ENCODE assay signal across 2 cellular contexts in the genomic region with DNA sequence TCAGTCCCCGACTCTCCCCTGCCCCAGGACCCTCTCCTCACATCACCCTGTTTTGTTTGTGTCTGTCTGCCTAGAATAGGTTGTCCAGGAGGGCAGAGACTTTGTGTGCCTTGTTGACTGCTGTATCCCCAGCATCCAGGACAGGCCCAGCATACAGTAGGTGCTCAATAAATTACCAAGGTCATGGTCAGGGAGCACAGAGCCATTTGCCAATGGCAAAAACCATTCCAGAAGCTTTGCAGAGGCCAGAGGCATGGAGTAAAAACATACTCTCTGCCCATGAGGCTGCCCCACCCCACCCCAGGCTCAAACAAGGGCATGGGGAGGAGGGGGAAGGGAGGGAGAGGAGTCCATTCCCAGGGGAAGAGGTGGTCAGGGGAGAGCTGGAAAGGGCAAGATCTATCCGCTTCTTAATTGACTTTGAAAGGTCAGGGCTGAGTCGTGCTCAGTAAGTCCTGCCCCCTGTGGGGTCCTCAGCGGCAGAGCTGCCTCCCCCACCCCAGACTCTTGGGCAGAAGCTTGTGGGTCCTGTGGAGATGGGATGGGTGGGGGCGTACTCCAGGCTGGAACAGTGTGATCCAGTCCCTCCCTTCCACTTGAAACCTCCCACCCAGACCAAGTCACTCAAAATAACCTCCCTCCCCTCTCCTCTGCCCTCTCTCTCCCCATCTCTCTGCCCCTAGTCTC.
TF ChIP-seq lines count a peak whose summit lies in the region.

No MANE protein-coding gene starts in this region.

TF ChIP-seq in SK-N-SH, 30 proteins besides CTCF, POLR2A, EP300 and RAD21 (continued from another document):
- TF ChIP-seq, protein P1, sequence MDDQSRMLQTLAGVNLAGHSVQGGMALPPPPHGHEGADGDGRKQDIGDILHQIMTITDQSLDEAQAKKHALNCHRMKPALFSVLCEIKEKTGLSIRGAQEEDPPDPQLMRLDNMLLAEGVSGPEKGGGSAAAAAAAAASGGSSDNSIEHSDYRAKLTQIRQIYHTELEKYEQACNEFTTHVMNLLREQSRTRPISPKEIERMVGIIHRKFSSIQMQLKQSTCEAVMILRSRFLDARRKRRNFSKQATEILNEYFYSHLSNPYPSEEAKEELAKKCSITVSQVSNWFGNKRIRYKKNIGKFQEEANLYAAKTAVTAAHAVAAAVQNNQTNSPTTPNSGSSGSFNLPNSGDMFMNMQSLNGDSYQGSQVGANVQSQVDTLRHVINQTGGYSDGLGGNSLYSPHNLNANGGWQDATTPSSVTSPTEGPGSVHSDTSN (IDR thresholded peaks at IDR 0.05) = no peak
- TF ChIP-seq NFIC (IDR thresholded peaks at IDR 0.05; ENCODE audit: borderline replicate concordance) (no peak), TCF12 (IDR thresholded peaks at IDR 0.05) (no peak), FOXJ3 (CRISPR knock-in tag; IDR thresholded peaks at IDR 0.05) (no peak), MEF2A (IDR thresholded peaks at IDR 0.05; ENCODE audit: borderline replicate concordance, low read depth) (no peak), JUND (IDR thresholded peaks at IDR 0.05) (no peak), RCOR1 (IDR thresholded peaks at IDR 0.05; ENCODE audit: low read length) (no peak), GATA2 (CRISPR knock-in tag; IDR thresholded peaks at IDR 0.05) (no peak), SIN3A (IDR thresholded peaks at IDR 0.05; ENCODE audit: borderline replicate concordance, low read depth, low read length) (no peak), GABPA (IDR thresholded peaks at IDR 0.05; ENCODE audit: low read depth) (no peak), SMC3 (IDR thresholded peaks at IDR 0.05; ENCODE audit: low read depth, low read length) (no peak)
- TF ChIP-seq, protein P2, sequence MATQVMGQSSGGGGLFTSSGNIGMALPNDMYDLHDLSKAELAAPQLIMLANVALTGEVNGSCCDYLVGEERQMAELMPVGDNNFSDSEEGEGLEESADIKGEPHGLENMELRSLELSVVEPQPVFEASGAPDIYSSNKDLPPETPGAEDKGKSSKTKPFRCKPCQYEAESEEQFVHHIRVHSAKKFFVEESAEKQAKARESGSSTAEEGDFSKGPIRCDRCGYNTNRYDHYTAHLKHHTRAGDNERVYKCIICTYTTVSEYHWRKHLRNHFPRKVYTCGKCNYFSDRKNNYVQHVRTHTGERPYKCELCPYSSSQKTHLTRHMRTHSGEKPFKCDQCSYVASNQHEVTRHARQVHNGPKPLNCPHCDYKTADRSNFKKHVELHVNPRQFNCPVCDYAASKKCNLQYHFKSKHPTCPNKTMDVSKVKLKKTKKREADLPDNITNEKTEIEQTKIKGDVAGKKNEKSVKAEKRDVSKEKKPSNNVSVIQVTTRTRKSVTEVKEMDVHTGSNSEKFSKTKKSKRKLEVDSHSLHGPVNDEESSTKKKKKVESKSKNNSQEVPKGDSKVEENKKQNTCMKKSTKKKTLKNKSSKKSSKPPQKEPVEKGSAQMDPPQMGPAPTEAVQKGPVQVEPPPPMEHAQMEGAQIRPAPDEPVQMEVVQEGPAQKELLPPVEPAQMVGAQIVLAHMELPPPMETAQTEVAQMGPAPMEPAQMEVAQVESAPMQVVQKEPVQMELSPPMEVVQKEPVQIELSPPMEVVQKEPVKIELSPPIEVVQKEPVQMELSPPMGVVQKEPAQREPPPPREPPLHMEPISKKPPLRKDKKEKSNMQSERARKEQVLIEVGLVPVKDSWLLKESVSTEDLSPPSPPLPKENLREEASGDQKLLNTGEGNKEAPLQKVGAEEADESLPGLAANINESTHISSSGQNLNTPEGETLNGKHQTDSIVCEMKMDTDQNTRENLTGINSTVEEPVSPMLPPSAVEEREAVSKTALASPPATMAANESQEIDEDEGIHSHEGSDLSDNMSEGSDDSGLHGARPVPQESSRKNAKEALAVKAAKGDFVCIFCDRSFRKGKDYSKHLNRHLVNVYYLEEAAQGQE (IDR thresholded peaks at IDR 0.05; ENCODE audit: low read depth, low read length) = no peak
- TF ChIP-seq, protein P3, sequence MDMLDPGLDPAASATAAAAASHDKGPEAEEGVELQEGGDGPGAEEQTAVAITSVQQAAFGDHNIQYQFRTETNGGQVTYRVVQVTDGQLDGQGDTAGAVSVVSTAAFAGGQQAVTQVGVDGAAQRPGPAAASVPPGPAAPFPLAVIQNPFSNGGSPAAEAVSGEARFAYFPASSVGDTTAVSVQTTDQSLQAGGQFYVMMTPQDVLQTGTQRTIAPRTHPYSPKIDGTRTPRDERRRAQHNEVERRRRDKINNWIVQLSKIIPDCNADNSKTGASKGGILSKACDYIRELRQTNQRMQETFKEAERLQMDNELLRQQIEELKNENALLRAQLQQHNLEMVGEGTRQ (IDR thresholded peaks at IDR 0.05; ENCODE audit: borderline replicate concordance, low read depth, low read length) = no peak
- TF ChIP-seq, protein P4, sequence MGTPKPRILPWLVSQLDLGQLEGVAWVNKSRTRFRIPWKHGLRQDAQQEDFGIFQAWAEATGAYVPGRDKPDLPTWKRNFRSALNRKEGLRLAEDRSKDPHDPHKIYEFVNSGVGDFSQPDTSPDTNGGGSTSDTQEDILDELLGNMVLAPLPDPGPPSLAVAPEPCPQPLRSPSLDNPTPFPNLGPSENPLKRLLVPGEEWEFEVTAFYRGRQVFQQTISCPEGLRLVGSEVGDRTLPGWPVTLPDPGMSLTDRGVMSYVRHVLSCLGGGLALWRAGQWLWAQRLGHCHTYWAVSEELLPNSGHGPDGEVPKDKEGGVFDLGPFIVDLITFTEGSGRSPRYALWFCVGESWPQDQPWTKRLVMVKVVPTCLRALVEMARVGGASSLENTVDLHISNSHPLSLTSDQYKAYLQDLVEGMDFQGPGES (IDR thresholded peaks at IDR 0.05; ENCODE audit: low read depth, low read length) = no peak
TF ChIP-seq in SK-N-SH: peak in this region for 0.

TF ChIP-seq in SK-N-SH treated with all-trans-retinoic acid at 6 μM for 48 hours, 23 proteins besides CTCF, POLR2A, EP300 and RAD21 (continued from another document):
- TF ChIP-seq, protein P5, sequence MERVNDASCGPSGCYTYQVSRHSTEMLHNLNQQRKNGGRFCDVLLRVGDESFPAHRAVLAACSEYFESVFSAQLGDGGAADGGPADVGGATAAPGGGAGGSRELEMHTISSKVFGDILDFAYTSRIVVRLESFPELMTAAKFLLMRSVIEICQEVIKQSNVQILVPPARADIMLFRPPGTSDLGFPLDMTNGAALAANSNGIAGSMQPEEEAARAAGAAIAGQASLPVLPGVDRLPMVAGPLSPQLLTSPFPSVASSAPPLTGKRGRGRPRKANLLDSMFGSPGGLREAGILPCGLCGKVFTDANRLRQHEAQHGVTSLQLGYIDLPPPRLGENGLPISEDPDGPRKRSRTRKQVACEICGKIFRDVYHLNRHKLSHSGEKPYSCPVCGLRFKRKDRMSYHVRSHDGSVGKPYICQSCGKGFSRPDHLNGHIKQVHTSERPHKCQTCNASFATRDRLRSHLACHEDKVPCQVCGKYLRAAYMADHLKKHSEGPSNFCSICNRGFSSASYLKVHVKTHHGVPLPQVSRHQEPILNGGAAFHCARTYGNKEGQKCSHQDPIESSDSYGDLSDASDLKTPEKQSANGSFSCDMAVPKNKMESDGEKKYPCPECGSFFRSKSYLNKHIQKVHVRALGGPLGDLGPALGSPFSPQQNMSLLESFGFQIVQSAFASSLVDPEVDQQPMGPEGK (CRISPR knock-in tag; IDR thresholded peaks at IDR 0.05; ENCODE audit: borderline replicate concordance) = no peak
- TF ChIP-seq ZC3H10 (CRISPR knock-in tag; IDR thresholded peaks at IDR 0.05) = no peak
- TF ChIP-seq, protein P6, sequence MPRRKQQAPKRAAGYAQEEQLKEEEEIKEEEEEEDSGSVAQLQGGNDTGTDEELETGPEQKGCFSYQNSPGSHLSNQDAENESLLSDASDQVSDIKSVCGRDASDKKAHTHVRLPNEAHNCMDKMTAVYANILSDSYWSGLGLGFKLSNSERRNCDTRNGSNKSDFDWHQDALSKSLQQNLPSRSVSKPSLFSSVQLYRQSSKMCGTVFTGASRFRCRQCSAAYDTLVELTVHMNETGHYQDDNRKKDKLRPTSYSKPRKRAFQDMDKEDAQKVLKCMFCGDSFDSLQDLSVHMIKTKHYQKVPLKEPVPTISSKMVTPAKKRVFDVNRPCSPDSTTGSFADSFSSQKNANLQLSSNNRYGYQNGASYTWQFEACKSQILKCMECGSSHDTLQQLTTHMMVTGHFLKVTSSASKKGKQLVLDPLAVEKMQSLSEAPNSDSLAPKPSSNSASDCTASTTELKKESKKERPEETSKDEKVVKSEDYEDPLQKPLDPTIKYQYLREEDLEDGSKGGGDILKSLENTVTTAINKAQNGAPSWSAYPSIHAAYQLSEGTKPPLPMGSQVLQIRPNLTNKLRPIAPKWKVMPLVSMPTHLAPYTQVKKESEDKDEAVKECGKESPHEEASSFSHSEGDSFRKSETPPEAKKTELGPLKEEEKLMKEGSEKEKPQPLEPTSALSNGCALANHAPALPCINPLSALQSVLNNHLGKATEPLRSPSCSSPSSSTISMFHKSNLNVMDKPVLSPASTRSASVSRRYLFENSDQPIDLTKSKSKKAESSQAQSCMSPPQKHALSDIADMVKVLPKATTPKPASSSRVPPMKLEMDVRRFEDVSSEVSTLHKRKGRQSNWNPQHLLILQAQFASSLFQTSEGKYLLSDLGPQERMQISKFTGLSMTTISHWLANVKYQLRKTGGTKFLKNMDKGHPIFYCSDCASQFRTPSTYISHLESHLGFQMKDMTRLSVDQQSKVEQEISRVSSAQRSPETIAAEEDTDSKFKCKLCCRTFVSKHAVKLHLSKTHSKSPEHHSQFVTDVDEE (CRISPR knock-in tag; IDR thresholded peaks at IDR 0.05) = no peak
- TF ChIP-seq BACH2 (CRISPR knock-in tag; IDR thresholded peaks at IDR 0.05; ENCODE audit: borderline replicate concordance) = no peak
- TF ChIP-seq, protein P7, sequence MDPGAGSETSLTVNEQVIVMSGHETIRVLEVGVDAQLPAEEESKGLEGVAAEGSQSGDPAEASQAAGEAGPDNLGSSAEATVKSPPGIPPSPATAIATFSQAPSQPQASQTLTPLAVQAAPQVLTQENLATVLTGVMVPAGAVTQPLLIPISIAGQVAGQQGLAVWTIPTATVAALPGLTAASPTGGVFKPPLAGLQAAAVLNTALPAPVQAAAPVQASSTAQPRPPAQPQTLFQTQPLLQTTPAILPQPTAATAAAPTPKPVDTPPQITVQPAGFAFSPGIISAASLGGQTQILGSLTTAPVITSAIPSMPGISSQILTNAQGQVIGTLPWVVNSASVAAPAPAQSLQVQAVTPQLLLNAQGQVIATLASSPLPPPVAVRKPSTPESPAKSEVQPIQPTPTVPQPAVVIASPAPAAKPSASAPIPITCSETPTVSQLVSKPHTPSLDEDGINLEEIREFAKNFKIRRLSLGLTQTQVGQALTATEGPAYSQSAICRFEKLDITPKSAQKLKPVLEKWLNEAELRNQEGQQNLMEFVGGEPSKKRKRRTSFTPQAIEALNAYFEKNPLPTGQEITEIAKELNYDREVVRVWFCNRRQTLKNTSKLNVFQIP (CRISPR knock-in tag; IDR thresholded peaks at IDR 0.05; ENCODE audit: borderline replicate concordance, low read depth) = no peak
- TF ChIP-seq ARNTL (CRISPR knock-in tag; IDR thresholded peaks at IDR 0.05; ENCODE audit: borderline replicate concordance, low read depth) = no peak
- TF ChIP-seq ZNF70 (CRISPR knock-in tag; IDR thresholded peaks at IDR 0.05) = no peak
- TF ChIP-seq ZFP3 (CRISPR knock-in tag; IDR thresholded peaks at IDR 0.05) = no peak
- TF ChIP-seq ZNF8 (CRISPR knock-in tag; IDR thresholded peaks at IDR 0.05) = no peak
- TF ChIP-seq ESRRG (CRISPR knock-in tag; IDR thresholded peaks at IDR 0.05) = no peak
- TF ChIP-seq TOX (CRISPR knock-in tag; IDR thresholded peaks at IDR 0.05; ENCODE audit: borderline replicate concordance) = no peak
- TF ChIP-seq CSDC2 (CRISPR knock-in tag; IDR thresholded peaks at IDR 0.05) = no peak
- TF ChIP-seq, protein P8, sequence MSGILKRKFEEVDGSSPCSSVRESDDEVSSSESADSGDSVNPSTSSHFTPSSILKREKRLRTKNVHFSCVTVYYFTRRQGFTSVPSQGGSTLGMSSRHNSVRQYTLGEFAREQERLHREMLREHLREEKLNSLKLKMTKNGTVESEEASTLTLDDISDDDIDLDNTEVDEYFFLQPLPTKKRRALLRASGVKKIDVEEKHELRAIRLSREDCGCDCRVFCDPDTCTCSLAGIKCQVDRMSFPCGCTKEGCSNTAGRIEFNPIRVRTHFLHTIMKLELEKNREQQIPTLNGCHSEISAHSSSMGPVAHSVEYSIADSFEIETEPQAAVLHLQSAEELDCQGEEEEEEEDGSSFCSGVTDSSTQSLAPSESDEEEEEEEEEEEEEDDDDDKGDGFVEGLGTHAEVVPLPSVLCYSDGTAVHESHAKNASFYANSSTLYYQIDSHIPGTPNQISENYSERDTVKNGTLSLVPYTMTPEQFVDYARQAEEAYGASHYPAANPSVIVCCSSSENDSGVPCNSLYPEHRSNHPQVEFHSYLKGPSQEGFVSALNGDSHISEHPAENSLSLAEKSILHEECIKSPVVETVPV (CRISPR knock-in tag; IDR thresholded peaks at IDR 0.05) = no peak
- TF ChIP-seq ISL1 (CRISPR knock-in tag; IDR thresholded peaks at IDR 0.05) = no peak
- TF ChIP-seq RARB (CRISPR knock-in tag; IDR thresholded peaks at IDR 0.05) = no peak
- no peak for TF ChIP-seq TCF4 (CRISPR knock-in tag; IDR thresholded peaks at IDR 0.05; ENCODE audit: borderline replicate concordance)
- no peak for TF ChIP-seq OSR1 (CRISPR knock-in tag; IDR thresholded peaks at IDR 0.05)
